9 cellular contexts compared by ENCODE assay signal in genomic region chr2:39408351-39409136, GRCh38. TPM values are rescaled to one million over a fixed set of nuclear protein-coding genes. Genes with fewer than 3 reads are reported as not detected.
DNase-seq lines count a peak whose midpoint lies in the region; ATAC-seq and TF ChIP-seq lines count a peak whose summit lies in the region.
"Had no signal": no experiment of that assay in that cellular context is flagged by ENCODE, and none has a peak within 500 bp of the region (broad histone marks: within the 10 kb centered on the region; RNA-seq: fewer than 3 reads in every experiment).

No MANE protein-coding gene starts in this region.

- intact Hi-C loops in activated CD4-positive, alpha-beta T cell treated with anti-CD3 and anti-CD28 coated beads for 36 hours (cut with DNase I, micrococcal nuclease) = no loop called here

- no peaks in the 10 kb centered on the region for H3K36me3 Mint-ChIP-seq in activated CD4-positive, alpha-beta T cell treated with anti-CD3 and anti-CD28 coated beads for 36 hours (ENCODE audit: low read depth)
- H3K36me3 Mint-ChIP-seq in stimulated activated effector memory CD8-positive, alpha-beta T cell treated with anti-CD3 and anti-CD28 coated beads, Interleukin-12 subunit alpha, Interleukin-12 subunit beta, amount 100 ng/mL, for 72 hours = no peaks in the 10 kb centered on the region

- peaks cover 73% of the 10 kb centered on the region for H3K4me1 Mint-ChIP-seq in activated CD4-positive, alpha-beta T cell treated with anti-CD3 and anti-CD28 coated beads for 36 hours
- peaks cover 74% of the 10 kb centered on the region for H3K4me1 Mint-ChIP-seq in stimulated activated effector memory CD8-positive, alpha-beta T cell treated with anti-CD3 and anti-CD28 coated beads, Interleukin-12 subunit alpha, Interleukin-12 subunit beta, amount 100 ng/mL, for 72 hours

- peak; percentile 66 for ATAC-seq in activated CD4-positive, alpha-beta T cell treated with anti-CD3 and anti-CD28 coated beads for 36 hours
- ATAC-seq in HG02938 (IDR thresholded peaks at IDR 0.05; ENCODE audit: unreplicated experiment) (peak; percentile 63), gastroesophageal sphincter (no peak)
- ATAC-seq in stimulated activated effector memory CD8-positive, alpha-beta T cell treated with anti-CD3 and anti-CD28 coated beads, Interleukin-12 subunit alpha, Interleukin-12 subunit beta, amount 100 ng/mL, for 72 hours = peak; percentile 36

- CTCF ChIA-PET in activated CD4-positive, alpha-beta T cell treated with anti-CD3 and anti-CD28 coated beads for 36 hours (lab: Charles Lee) = interaction anchor here (0.7 kb wide), 1 partner anchor 609 kb away, joined by 3 read pairs; no protein-coding TSS in a partner anchor

- H3K27me3 Mint-ChIP-seq in activated CD4-positive, alpha-beta T cell treated with anti-CD3 and anti-CD28 coated beads for 36 hours = no peaks in the 10 kb centered on the region

- H3K4me3 ChIP-seq in SU-DHL-6 (ENCODE audit: insufficient read depth, low read length, poor library complexity, severe bottlenecking) = no peak overlapping the region
- no peak overlapping the region for H3K4me3 ChIP-seq in gastroesophageal sphincter

- peaks cover 4 to 84% (median 5%) of the 10 kb centered on the region in 3 donors for H3K4me1 ChIP-seq in gastroesophageal sphincter

- no peaks in the 10 kb centered on the region for H3K36me3 ChIP-seq in SU-DHL-6 (ENCODE audit: low read length)
- H3K36me3 ChIP-seq in gastroesophageal sphincter = no peaks in the 10 kb centered on the region

- 79 to 85% methylated on average over 3 of the region's 3 CpGs for WGBS in gastroesophageal sphincter (ENCODE audit: low coverage in 1 of 2), 2 donors

- H4K20me1 ChIP-seq in SU-DHL-6 (ENCODE audit: low read depth, low read length) = no peaks in the 10 kb centered on the region; the same call in 1 of the 2 replicates

- H3K9me2 ChIP-seq in SU-DHL-6 (replicated peaks; ENCODE audit: insufficient read depth, low read length) = no peaks in the 10 kb centered on the region

- TF ChIP-seq EP300 in gastroesophageal sphincter (IDR thresholded peaks at IDR 0.05) = no peak

- peak overlapping the region; percentile 13 for H3K4me2 ChIP-seq in SU-DHL-6 (ENCODE audit: low read depth, low read length, poor library complexity, severe bottlenecking)

- H3K79me2 ChIP-seq in SU-DHL-6 (ENCODE audit: insufficient read depth, low read length) = no peaks in the 10 kb centered on the region

- no peak for TF ChIP-seq POLR2A in gastroesophageal sphincter (IDR thresholded peaks at IDR 0.05)

- no peaks in the 10 kb centered on the region for H3K27me3 ChIP-seq in SU-DHL-6 (ENCODE audit: low read length)
- no peaks in the 10 kb centered on the region for H3K27me3 ChIP-seq in gastroesophageal sphincter

- no peak overlapping the region for H2AFZ ChIP-seq in SU-DHL-6 (ENCODE audit: low read depth, low read length, severe bottlenecking)

- no peaks in the 10 kb centered on the region for H3K9me3 ChIP-seq in SU-DHL-6 (ENCODE audit: insufficient read depth, low read length)
- no peaks in the 10 kb centered on the region for H3K9me3 ChIP-seq in gastroesophageal sphincter

- TF ChIP-seq CTCF in SU-DHL-6 (IDR thresholded peaks at IDR 0.05; ENCODE audit: insufficient read depth, low read length, poor library complexity, severe bottlenecking) (no peak), gastroesophageal sphincter (IDR thresholded peaks at IDR 0.05) (no peak)

- POLR2A ChIA-PET in activated CD4-positive, alpha-beta T cell treated with anti-CD3 and anti-CD28 coated beads for 36 hours (lab: Charles Lee) = no interaction called here

- no peak overlapping the region for H3K9ac ChIP-seq in SU-DHL-6 (ENCODE audit: low read length)

- no peaks in the 10 kb centered on the region for H3K9me3 Mint-ChIP-seq in activated CD4-positive, alpha-beta T cell treated with anti-CD3 and anti-CD28 coated beads for 36 hours (ENCODE audit: low read depth)
- no peaks in the 10 kb centered on the region for H3K9me3 Mint-ChIP-seq in stimulated activated effector memory CD8-positive, alpha-beta T cell treated with anti-CD3 and anti-CD28 coated beads, Interleukin-12 subunit alpha, Interleukin-12 subunit beta, amount 100 ng/mL, for 72 hours

- H3F3A ChIP-seq in SU-DHL-6 (ENCODE audit: insufficient read depth) = no peaks in the 10 kb centered on the region

- H3K27ac Mint-ChIP-seq in activated CD4-positive, alpha-beta T cell treated with anti-CD3 and anti-CD28 coated beads for 36 hours = no peak overlapping the region
- no peak overlapping the region for H3K27ac Mint-ChIP-seq in stimulated activated effector memory CD8-positive, alpha-beta T cell treated with anti-CD3 and anti-CD28 coated beads, Interleukin-12 subunit alpha, Interleukin-12 subunit beta, amount 100 ng/mL, for 72 hours

- H3K27ac ChIP-seq in SU-DHL-6 (ENCODE audit: low read depth, low read length) (no peak overlapping the region), gastroesophageal sphincter (no peak overlapping the region)
- H3K27ac ChIP-seq: WERI-Rb-1 had no signal

- H3K4me3 Mint-ChIP-seq in activated CD4-positive, alpha-beta T cell treated with anti-CD3 and anti-CD28 coated beads for 36 hours = no peak overlapping the region
- H3K4me3 Mint-ChIP-seq in stimulated activated effector memory CD8-positive, alpha-beta T cell treated with anti-CD3 and anti-CD28 coated beads, Interleukin-12 subunit alpha, Interleukin-12 subunit beta, amount 100 ng/mL, for 72 hours = no peak overlapping the region

- DNase-seq in activated CD4-positive, alpha-beta T cell treated with anti-CD3 and anti-CD28 coated beads for 36 hours = no peak
- DNase-seq in activated CD4-positive, alpha-beta T cell treated with anti-CD3 and anti-CD28 coated beads, Interleukin-2, amount 50 U/mL, for 48 hours = no peak
- no peak for DNase-seq in stimulated activated effector memory CD8-positive, alpha-beta T cell treated with anti-CD3 and anti-CD28 coated beads, Interleukin-12 subunit alpha, Interleukin-12 subunit beta, amount 100 ng/mL, for 72 hours (ENCODE audit: low spot score in 2 of 2)
- DNase-seq in activated gamma-delta T cell (lab: John Stamatoyannopoulos, UW) (no peak), NCI-H1417 treated with DMSO at 0.1 percent for 48 hours (lab: John Stamatoyannopoulos, UW) (no peak)
- DNase-seq: WERI-Rb-1 had no signal

RNA-seq across cellular contexts. Expression of gene MAP4K3, which starts 28.5 kb away (rescaled TPM):
- 10 to 100 TPM in 1 of 2 experiments, 1 to 10 TPM in 1; 8.1 to 11.8 TPM for total RNA-seq in activated CD4-positive, alpha-beta T cell treated with anti-CD3 and anti-CD28 coated beads for 36 hours
- total RNA-seq in gastroesophageal sphincter = 10 to 100 TPM; 49.4 to 89.0 (median 79.2) TPM
